17 cellular contexts compared by ENCODE assay signal in genomic region chr2:85628658-85629057, GRCh38. TPM values are rescaled to one million over a fixed set of nuclear protein-coding genes. Genes with fewer than 3 reads are reported as not detected.
DNase-seq lines count a peak whose midpoint lies in the region; ATAC-seq lines count a peak whose summit lies in the region.
"Had no signal": no experiment of that assay in that cellular context is flagged by ENCODE, and none has a peak within 500 bp of the region (broad histone marks: within the 10 kb centered on the region; RNA-seq: fewer than 3 reads in every experiment).

No MANE protein-coding gene starts in this region.

- H3K4me1 Mint-ChIP-seq in activated T-cell treated with anti-CD3 and anti-CD28 coated beads, Interleukin-2, amount 50 U/mL, for 24 hours (ENCODE audit: low read depth), result peaks cover 16% of the 10 kb centered on the region
- peaks cover 19% of the 10 kb centered on the region for H3K4me1 Mint-ChIP-seq in activated CD8-positive, alpha-beta T cell treated with anti-CD3 and anti-CD28 coated beads, Interleukin-2, amount 10 ng/mL, durations not matched to agents 7 days and 5 days (ENCODE audit: low read depth)
- peaks cover 6 to 11% of the 10 kb centered on the region in 2 donors for H3K4me1 Mint-ChIP-seq in stimulated activated naive B cell treated with anti-CD40 and anti-IgM and Interleukin-4, amounts not matched to agents 10 μg/mL and 1 μg/mL and 100 μg/mL, for 72 hours
- H3K4me1 Mint-ChIP-seq: H9, mesothelial cell of epicardium had no signal

- peaks cover 98% of the 10 kb centered on the region for H3K36me3 Mint-ChIP-seq in activated T-cell treated with anti-CD3 and anti-CD28 coated beads, Interleukin-2, amount 50 U/mL, for 24 hours (ENCODE audit: low read depth)
- H3K36me3 Mint-ChIP-seq in activated CD8-positive, alpha-beta T cell treated with anti-CD3 and anti-CD28 coated beads, Interleukin-2, amount 10 ng/mL, durations not matched to agents 7 days and 5 days (ENCODE audit: low read depth), result peaks cover 75% of the 10 kb centered on the region
- peaks cover 41 to 52% of the 10 kb centered on the region in 2 donors for H3K36me3 Mint-ChIP-seq in stimulated activated naive B cell treated with anti-CD40 and anti-IgM and Interleukin-4, amounts not matched to agents 10 μg/mL and 1 μg/mL and 100 μg/mL, for 72 hours

- H3K27me3 Mint-ChIP-seq in activated T-cell treated with anti-CD3 and anti-CD28 coated beads, Interleukin-2, amount 50 U/mL, for 24 hours, result no peaks in the 10 kb centered on the region
- H3K27me3 Mint-ChIP-seq in activated CD8-positive, alpha-beta T cell treated with anti-CD3 and anti-CD28 coated beads, Interleukin-2, amount 10 ng/mL, durations not matched to agents 7 days and 5 days (ENCODE audit: low read depth), result no peaks in the 10 kb centered on the region
- no peaks in the 10 kb centered on the region for H3K27me3 Mint-ChIP-seq in stimulated activated naive B cell treated with anti-CD40 and anti-IgM and Interleukin-4, amounts not matched to agents 10 μg/mL and 1 μg/mL and 100 μg/mL, for 72 hours

- CTCF ChIA-PET in activated CD8-positive, alpha-beta T cell treated with anti-CD3 and anti-CD28 coated beads, Interleukin-2, amount 10 ng/mL, durations not matched to agents 7 days and 5 days (lab: Charles Lee), result interaction anchor here (0.9 to 4.9 kb wide), 10 partner anchors 9 to 208 kb away, joined by 3 to 52 read pairs (median 4); partner anchors contain the start of gene VAMP8

- ATAC-seq in HG03095 (IDR thresholded peaks at IDR 0.05; ENCODE audit: unreplicated experiment), result peak; percentile 59
- ATAC-seq in activated CD8-positive, alpha-beta T cell treated with anti-CD3 and anti-CD28 coated beads, Interleukin-2, amount 10 ng/mL, durations not matched to agents 7 days and 5 days, result peak; percentile 53
- ATAC-seq in stimulated activated naive B cell treated with anti-CD40 and anti-IgM and Interleukin-4, amounts not matched to agents 10 μg/mL and 1 μg/mL and 100 μg/mL, for 72 hours (replicated peaks), result peak; percentile 83 to 98
- ATAC-seq in HG02885 (IDR thresholded peaks at IDR 0.05; ENCODE audit: poor library complexity, unreplicated experiment), result no peak
- ATAC-seq: A549, gastrocnemius medialis had no signal

- POLR2A ChIA-PET in activated CD8-positive, alpha-beta T cell treated with anti-CD3 and anti-CD28 coated beads, Interleukin-2, amount 10 ng/mL, durations not matched to agents 7 days and 5 days (lab: Charles Lee), result interaction anchor here (0.6 to 1.4 kb wide), 4 partner anchors 12 to 164 kb away, joined by 3 to 9 read pairs (median 3); partner anchors contain the start of genes C2orf68 and USP39

- H3K4me3 Mint-ChIP-seq in activated T-cell treated with anti-CD3 and anti-CD28 coated beads, Interleukin-2, amount 50 U/mL, for 24 hours, result no peak overlapping the region
- no peak overlapping the region for H3K4me3 Mint-ChIP-seq in activated CD8-positive, alpha-beta T cell treated with anti-CD3 and anti-CD28 coated beads, Interleukin-2, amount 10 ng/mL, durations not matched to agents 7 days and 5 days
- H3K4me3 Mint-ChIP-seq in stimulated activated naive B cell treated with anti-CD40 and anti-IgM and Interleukin-4, amounts not matched to agents 10 μg/mL and 1 μg/mL and 100 μg/mL, for 72 hours, result no peak overlapping the region
- H3K4me3 Mint-ChIP-seq: H9, mesothelial cell of epicardium had no signal

- H3K9me3 Mint-ChIP-seq in activated T-cell treated with anti-CD3 and anti-CD28 coated beads, Interleukin-2, amount 50 U/mL, for 24 hours, result no peaks in the 10 kb centered on the region
- H3K9me3 Mint-ChIP-seq in activated CD8-positive, alpha-beta T cell treated with anti-CD3 and anti-CD28 coated beads, Interleukin-2, amount 10 ng/mL, durations not matched to agents 7 days and 5 days (ENCODE audit: insufficient read depth), result no peaks in the 10 kb centered on the region
- H3K9me3 Mint-ChIP-seq in stimulated activated naive B cell treated with anti-CD40 and anti-IgM and Interleukin-4, amounts not matched to agents 10 μg/mL and 1 μg/mL and 100 μg/mL, for 72 hours, result no peaks in the 10 kb centered on the region
- H3K9me3 Mint-ChIP-seq: H9, mesothelial cell of epicardium had no signal

- H3K27ac Mint-ChIP-seq in activated T-cell treated with anti-CD3 and anti-CD28 coated beads, Interleukin-2, amount 50 U/mL, for 24 hours, result peak overlapping the region; percentile 77
- peak overlapping the region; percentile 75 for H3K27ac Mint-ChIP-seq in activated CD8-positive, alpha-beta T cell treated with anti-CD3 and anti-CD28 coated beads, Interleukin-2, amount 10 ng/mL, durations not matched to agents 7 days and 5 days
- peak overlapping the region; percentile 42 for H3K27ac Mint-ChIP-seq in stimulated activated naive B cell treated with anti-CD40 and anti-IgM and Interleukin-4, amounts not matched to agents 10 μg/mL and 1 μg/mL and 100 μg/mL, for 72 hours
- H3K27ac Mint-ChIP-seq: mesothelial cell of epicardium had no signal

- no peak for DNase-seq in activated T-cell treated with anti-CD3 and anti-CD28 coated beads, Interleukin-2, amount 50 U/mL, for 24 hours
- no peak for DNase-seq in activated T-cell treated with anti-CD3 and anti-CD28 coated beads, Interleukin-2, amount 50 U/mL, for 1 hour
- no peak for DNase-seq in activated CD8-positive, alpha-beta T cell treated with anti-CD3 and anti-CD28 coated beads, Interleukin-2, amount 10 ng/mL, durations not matched to agents 7 days and 5 days
- no peak for DNase-seq in stimulated activated naive B cell treated with anti-CD40 and anti-IgM and Interleukin-4, amounts not matched to agents 10 μg/mL and 1 μg/mL and 100 μg/mL, for 72 hours
- no peak for DNase-seq in NCI-H345 treated with DMSO at 0.1 percent for 48 hours (lab: John Stamatoyannopoulos, UW; ENCODE audit: unreplicated experiment)
- no peak for DNase-seq in COR-L47 (lab: John Stamatoyannopoulos, UW)
- DNase-seq: activated CD8-positive, alpha-beta memory T cell treated with anti-CD3 and anti-CD28 coated beads, Interleukin-2, amount 50 U/mL, for 48 hours; gastrocnemius medialis; H9; NCI-H526 treated with DMSO at 0.1 percent for 48 hours; ovary; spleen; tibial artery had no signal

RNA-seq across cellular contexts. Expression of gene USP39, which starts 12.7 kb away (rescaled TPM):
- 10 to 100 TPM; 81.3 to 82.4 TPM for total RNA-seq in activated CD8-positive, alpha-beta T cell treated with anti-CD3 and anti-CD28 coated beads, Interleukin-2, amount 10 ng/mL, durations not matched to agents 7 days and 5 days

RNA-seq across cellular contexts. Expression of gene C2orf68, which starts 16.8 kb away (rescaled TPM):
- total RNA-seq in activated CD8-positive, alpha-beta T cell treated with anti-CD3 and anti-CD28 coated beads, Interleukin-2, amount 10 ng/mL, durations not matched to agents 7 days and 5 days, result 10 to 100 TPM; 38.9 to 43.4 TPM

RNA-seq across cellular contexts. Expression of gene TMEM150A, which starts 26.2 kb away (rescaled TPM):
- total RNA-seq in activated CD8-positive, alpha-beta T cell treated with anti-CD3 and anti-CD28 coated beads, Interleukin-2, amount 10 ng/mL, durations not matched to agents 7 days and 5 days, result 1 to 10 TPM; 1.7 to 1.9 TPM

RNA-seq across cellular contexts. Expression of gene RNF181, which starts 33.1 kb away (rescaled TPM):
- total RNA-seq in activated CD8-positive, alpha-beta T cell treated with anti-CD3 and anti-CD28 coated beads, Interleukin-2, amount 10 ng/mL, durations not matched to agents 7 days and 5 days, result 100 to 1,000 TPM in 1 of 2 experiments, 10 to 100 TPM in 1; 91.0 to 104 TPM

RNA-seq across cellular contexts. Expression of gene SFTPB, which starts 39.3 kb away (rescaled TPM):
- total RNA-seq in activated CD8-positive, alpha-beta T cell treated with anti-CD3 and anti-CD28 coated beads, Interleukin-2, amount 10 ng/mL, durations not matched to agents 7 days and 5 days, result not detected
- total RNA-seq: gastrocnemius medialis, H9, mesothelial cell of epicardium had no signal
